Comparison of ENCODE assay signal across 28 cellular contexts in the genomic region with DNA sequence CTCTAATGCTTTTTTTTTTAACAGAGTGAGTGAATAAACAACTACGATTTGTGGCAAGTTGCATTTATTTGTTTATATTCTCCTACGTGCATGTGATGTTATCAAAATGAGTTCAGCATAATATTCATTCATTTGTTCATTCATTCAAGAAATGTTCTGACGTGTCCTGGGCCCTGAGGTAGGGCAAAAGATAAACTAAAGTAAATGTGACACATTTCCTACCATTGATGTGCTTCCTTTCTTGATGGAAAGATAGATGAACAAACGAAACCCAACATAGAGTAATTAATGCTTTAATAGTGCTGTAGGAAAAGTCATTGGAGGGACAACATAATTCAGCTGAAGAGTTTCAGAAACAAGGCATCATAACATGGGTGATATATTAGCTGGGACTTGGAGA.
"Had no signal": no experiment of that assay in that cellular context is flagged by ENCODE, and none has a peak within 500 bp of the region (broad histone marks: within the 10 kb centered on the region; RNA-seq: fewer than 3 reads in every experiment).

No MANE protein-coding gene starts in this region.

- DNase-seq: activated B cell treated with CpG ODN at 0.5 μM for 24 hours; activated CD4-positive, alpha-beta T cell treated with anti-CD3 and anti-CD28 coated beads for 48 hours; activated CD4-positive, alpha-beta T cell treated with anti-CD3 and anti-CD28 coated beads, Interleukin-2, amount 50 U/mL, for 1 hour; activated CD4-positive, alpha-beta T cell treated with anti-CD3 and anti-CD28 coated beads, Interleukin-2, amount 50 U/mL, for 48 hours; activated CD8-positive, alpha-beta memory T cell treated with anti-CD3 and anti-CD28 coated beads for 24 hours; activated CD8-positive, alpha-beta T cell treated with anti-CD3 and anti-CD28 coated beads for 36 hours; activated effector memory CD4-positive, alpha-beta T cell treated with Interleukin-2 at 50 U/mL for 16 hours; activated gamma-delta T cell treated with Interleukin-2 at 50 U/mL for 16 hours; activated naive CD4-positive, alpha-beta T cell treated with anti-CD3 and anti-CD28 coated beads, Interleukin-2, amount 50 U/mL, for 16 hours; activated naive CD4-positive, alpha-beta T cell treated with Interleukin-2 at 50 U/mL for 16 hours; activated T-cell treated with anti-CD3 and anti-CD28 coated beads, Interleukin-2, amount 50 U/mL, for 4 hours; amniotic stem cell; anterior cingulate cortex; brain microvascular endothelial cell; cortex of kidney; effector CD8-positive, alpha-beta T cell; erythroblast; gastrocnemius medialis; heart right ventricle; T-cell; T-helper 9 cell; WERI-Rb-1 had no signal

- FAIRE-seq: astrocyte, bronchial epithelial cell, colon, endometrium had no signal

- H3K4me1 ChIP-seq: esophagus muscularis mucosa, foreskin keratinocyte, gastrocnemius medialis had no signal

- H3K36me3 ChIP-seq: brain microvascular endothelial cell, esophagus muscularis mucosa, gastrocnemius medialis, heart right ventricle, WERI-Rb-1 had no signal

- H3K27me3 ChIP-seq: brain microvascular endothelial cell, esophagus muscularis mucosa, foreskin keratinocyte, gastrocnemius medialis, heart right ventricle had no signal

- H3K4me3 ChIP-seq: esophagus muscularis mucosa, gastrocnemius medialis, heart right ventricle had no signal
